In the genomic region with DNA sequence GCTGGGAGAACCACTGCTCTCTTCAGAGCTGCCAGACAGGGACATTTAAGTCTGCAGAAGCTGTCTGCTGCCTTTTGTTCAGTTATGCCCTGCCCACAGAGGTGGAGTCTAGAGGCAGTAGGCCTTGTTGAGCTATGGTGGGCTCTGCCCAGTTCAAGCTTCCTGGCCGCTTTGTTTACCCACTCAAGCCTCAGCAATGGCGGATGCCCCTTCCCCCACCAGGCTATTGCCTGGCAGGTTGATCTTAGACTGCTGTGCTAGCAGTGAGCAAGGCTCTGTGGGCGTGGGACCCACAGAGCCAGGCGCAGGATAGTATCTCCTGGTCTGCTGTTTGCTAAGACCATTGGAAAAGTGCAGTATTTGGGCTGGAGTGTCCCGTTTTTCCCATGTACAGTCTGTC, we compare ENCODE assay signal across 1 cellular context.
A peak's percentile ranks its signal among the peaks of the same experiment; 100 is the strongest.
TF ChIP-seq lines count a peak whose summit lies in the region.
"Not testable (repeated sequence)": the region's sequence is repeated elsewhere in the genome, so short reads cannot be mapped to it uniquely, and the experiment has no call there.

No MANE protein-coding gene starts in this region.

TF ChIP-seq in HepG2, 621 proteins besides CTCF, POLR2A, EP300 and RAD21 (continued from another document):
- TF ChIP-seq, protein P1, sequence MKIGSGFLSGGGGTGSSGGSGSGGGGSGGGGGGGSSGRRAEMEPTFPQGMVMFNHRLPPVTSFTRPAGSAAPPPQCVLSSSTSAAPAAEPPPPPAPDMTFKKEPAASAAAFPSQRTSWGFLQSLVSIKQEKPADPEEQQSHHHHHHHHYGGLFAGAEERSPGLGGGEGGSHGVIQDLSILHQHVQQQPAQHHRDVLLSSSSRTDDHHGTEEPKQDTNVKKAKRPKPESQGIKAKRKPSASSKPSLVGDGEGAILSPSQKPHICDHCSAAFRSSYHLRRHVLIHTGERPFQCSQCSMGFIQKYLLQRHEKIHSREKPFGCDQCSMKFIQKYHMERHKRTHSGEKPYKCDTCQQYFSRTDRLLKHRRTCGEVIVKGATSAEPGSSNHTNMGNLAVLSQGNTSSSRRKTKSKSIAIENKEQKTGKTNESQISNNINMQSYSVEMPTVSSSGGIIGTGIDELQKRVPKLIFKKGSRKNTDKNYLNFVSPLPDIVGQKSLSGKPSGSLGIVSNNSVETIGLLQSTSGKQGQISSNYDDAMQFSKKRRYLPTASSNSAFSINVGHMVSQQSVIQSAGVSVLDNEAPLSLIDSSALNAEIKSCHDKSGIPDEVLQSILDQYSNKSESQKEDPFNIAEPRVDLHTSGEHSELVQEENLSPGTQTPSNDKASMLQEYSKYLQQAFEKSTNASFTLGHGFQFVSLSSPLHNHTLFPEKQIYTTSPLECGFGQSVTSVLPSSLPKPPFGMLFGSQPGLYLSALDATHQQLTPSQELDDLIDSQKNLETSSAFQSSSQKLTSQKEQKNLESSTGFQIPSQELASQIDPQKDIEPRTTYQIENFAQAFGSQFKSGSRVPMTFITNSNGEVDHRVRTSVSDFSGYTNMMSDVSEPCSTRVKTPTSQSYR (CRISPR knock-in tag; IDR thresholded peaks at IDR 0.05; ENCODE audit: borderline replicate concordance): peak; percentile 20; the same call in 1 of the 2 replicates
- TF ChIP-seq HOXA3 (CRISPR knock-in tag; IDR thresholded peaks at IDR 0.05) (0 out of 2 replicates have a peak, but pooled peaks have one; percentile 20), FOXA1 (CRISPR knock-in tag; IDR thresholded peaks at IDR 0.05) (0 out of 2 replicates have a peak, but pooled peaks have one; percentile 24), RXRA (CRISPR knock-in tag; IDR thresholded peaks at IDR 0.05) (0 out of 2 replicates have a peak, but pooled peaks have one; percentile 53), RARA (CRISPR knock-in tag; IDR thresholded peaks at IDR 0.05) (peak; percentile 10; the same call in 1 of the 2 replicates)
- TF ChIP-seq FOXA1 (IDR thresholded peaks at IDR 0.05): not testable (repeated sequence)
- TF ChIP-seq, protein P2, sequence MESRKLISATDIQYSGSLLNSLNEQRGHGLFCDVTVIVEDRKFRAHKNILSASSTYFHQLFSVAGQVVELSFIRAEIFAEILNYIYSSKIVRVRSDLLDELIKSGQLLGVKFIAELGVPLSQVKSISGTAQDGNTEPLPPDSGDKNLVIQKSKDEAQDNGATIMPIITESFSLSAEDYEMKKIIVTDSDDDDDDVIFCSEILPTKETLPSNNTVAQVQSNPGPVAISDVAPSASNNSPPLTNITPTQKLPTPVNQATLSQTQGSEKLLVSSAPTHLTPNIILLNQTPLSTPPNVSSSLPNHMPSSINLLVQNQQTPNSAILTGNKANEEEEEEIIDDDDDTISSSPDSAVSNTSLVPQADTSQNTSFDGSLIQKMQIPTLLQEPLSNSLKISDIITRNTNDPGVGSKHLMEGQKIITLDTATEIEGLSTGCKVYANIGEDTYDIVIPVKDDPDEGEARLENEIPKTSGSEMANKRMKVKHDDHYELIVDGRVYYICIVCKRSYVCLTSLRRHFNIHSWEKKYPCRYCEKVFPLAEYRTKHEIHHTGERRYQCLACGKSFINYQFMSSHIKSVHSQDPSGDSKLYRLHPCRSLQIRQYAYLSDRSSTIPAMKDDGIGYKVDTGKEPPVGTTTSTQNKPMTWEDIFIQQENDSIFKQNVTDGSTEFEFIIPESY (CRISPR knock-in tag; IDR thresholded peaks at IDR 0.05): peak; percentile 90
- TF ChIP-seq, protein P3, sequence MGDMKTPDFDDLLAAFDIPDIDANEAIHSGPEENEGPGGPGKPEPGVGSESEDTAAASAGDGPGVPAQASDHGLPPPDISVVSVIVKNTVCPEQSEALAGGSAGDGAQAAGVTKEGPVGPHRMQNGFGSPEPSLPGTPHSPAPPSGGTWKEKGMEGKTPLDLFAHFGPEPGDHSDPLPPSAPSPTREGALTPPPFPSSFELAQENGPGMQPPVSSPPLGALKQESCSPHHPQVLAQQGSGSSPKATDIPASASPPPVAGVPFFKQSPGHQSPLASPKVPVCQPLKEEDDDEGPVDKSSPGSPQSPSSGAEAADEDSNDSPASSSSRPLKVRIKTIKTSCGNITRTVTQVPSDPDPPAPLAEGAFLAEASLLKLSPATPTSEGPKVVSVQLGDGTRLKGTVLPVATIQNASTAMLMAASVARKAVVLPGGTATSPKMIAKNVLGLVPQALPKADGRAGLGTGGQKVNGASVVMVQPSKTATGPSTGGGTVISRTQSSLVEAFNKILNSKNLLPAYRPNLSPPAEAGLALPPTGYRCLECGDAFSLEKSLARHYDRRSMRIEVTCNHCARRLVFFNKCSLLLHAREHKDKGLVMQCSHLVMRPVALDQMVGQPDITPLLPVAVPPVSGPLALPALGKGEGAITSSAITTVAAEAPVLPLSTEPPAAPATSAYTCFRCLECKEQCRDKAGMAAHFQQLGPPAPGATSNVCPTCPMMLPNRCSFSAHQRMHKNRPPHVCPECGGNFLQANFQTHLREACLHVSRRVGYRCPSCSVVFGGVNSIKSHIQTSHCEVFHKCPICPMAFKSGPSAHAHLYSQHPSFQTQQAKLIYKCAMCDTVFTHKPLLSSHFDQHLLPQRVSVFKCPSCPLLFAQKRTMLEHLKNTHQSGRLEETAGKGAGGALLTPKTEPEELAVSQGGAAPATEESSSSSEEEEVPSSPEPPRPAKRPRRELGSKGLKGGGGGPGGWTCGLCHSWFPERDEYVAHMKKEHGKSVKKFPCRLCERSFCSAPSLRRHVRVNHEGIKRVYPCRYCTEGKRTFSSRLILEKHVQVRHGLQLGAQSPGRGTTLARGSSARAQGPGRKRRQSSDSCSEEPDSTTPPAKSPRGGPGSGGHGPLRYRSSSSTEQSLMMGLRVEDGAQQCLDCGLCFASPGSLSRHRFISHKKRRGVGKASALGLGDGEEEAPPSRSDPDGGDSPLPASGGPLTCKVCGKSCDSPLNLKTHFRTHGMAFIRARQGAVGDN (CRISPR knock-in tag; IDR thresholded peaks at IDR 0.05): peak; percentile 30
